Comparison of ENCODE assay signal across 8 cellular contexts in genomic region chr5:140664353-140665119, GRCh38. TPM values are rescaled to one million over a fixed set of nuclear protein-coding genes. Genes with fewer than 3 reads are reported as not detected.
DNase-seq lines count a peak whose midpoint lies in the region; ATAC-seq and TF ChIP-seq lines count a peak whose summit lies in the region.

TSS of gene WDR55 (plus strand) at chr5:140664904. CDS start at chr5:140664913, 9 bp downstream.

- H3K9ac ChIP-seq in colonic mucosa (ENCODE audit: low read depth in 2 of 2, low read length in 2 of 2) = peak within 1 kb of the TSS; percentile 80 to 86

- TF ChIP-seq CTCF in colonic mucosa (IDR thresholded peaks at IDR 0.05) = no peak

- H3K9me3 ChIP-seq in colonic mucosa = no peaks in the 10 kb centered on the region

- peaks cover 9% of the 10 kb centered on the region for H3K36me3 ChIP-seq in colonic mucosa

- DNase-seq in Ammon's horn (ENCODE audit: low spot score) (peak; percentile 97), NCI-H524 treated with DMSO at 0.1 percent for 48 hours (lab: John Stamatoyannopoulos, UW) (peak; percentile 31), colonic mucosa (peak; percentile 99), kidney tubule cell (ENCODE audit: low spot score) (peak; percentile 96)
- DNase-seq in activated CD4-positive, alpha-beta T cell treated with anti-CD3 and anti-CD28 coated beads for 48 hours = peak; percentile 98
- DNase-seq in stimulated activated CD4-positive, alpha-beta T cell treated with anti-CD3 and anti-CD28 coated beads, Interleukin-1b, Interleukin-23, amount 100 ng/mL, for 24 hours (ENCODE audit: low read depth in 4 of 4, low spot score in 1 of 4) = peak; percentile 88 to 97 (median 96)

- H3K27ac ChIP-seq in colonic mucosa = peak within 1 kb of the TSS; percentile 97

- ATAC-seq in HG03439 (IDR thresholded peaks at IDR 0.05; ENCODE audit: unreplicated experiment) = peak; percentile 96

- peak within 1 kb of the TSS; percentile 96 for H3K4me3 ChIP-seq in colonic mucosa

- H3K27me3 ChIP-seq in colonic mucosa = no peaks in the 10 kb centered on the region

- H3K4me1 ChIP-seq in colonic mucosa = peaks cover 8% of the 10 kb centered on the region

- TF ChIP-seq POLR2A in GM19193 (IDR thresholded peaks at IDR 0.05; ENCODE audit: extremely low read depth, insufficient read depth, insufficient read length) = peak; percentile 88

- intact Hi-C loops in colonic mucosa (cut with DNase I) = loop anchor here (2.0 kb wide), 1 partner anchor 26 kb away; the partner anchor contains the start of genes HARS1 and HARS2

RNA-seq across cellular contexts. Expression of gene WDR55, which starts in this region (rescaled TPM):
- 10 to 100 TPM; 28.7 to 47.8 TPM for total RNA-seq in colonic mucosa

Comparison
In these comparisons a context has a peak if more than half of its experiments do, and no peak if none do; other contexts are left out.
1. Peak in every context shown above with its lines: DNase-seq, ATAC-seq, H3K4me3 ChIP-seq and H3K27ac ChIP-seq.
2. DNase-seq: peak in every context shown above with its lines; median percentile 99 in colonic mucosa; 98 in activated CD4-positive, alpha-beta T cell treated with anti-CD3 and anti-CD28 coated beads for 48 hours; 97 in Ammon's horn; 96 in kidney tubule cell; 96 in stimulated activated CD4-positive, alpha-beta T cell treated with anti-CD3 and anti-CD28 coated beads, Interleukin-1b, Interleukin-23, amount 100 ng/mL, for 24 hours; 31 in NCI-H524 treated with DMSO at 0.1 percent for 48 hours.